Comparison of ENCODE assay signal across 2 cellular contexts in the genomic region with DNA sequence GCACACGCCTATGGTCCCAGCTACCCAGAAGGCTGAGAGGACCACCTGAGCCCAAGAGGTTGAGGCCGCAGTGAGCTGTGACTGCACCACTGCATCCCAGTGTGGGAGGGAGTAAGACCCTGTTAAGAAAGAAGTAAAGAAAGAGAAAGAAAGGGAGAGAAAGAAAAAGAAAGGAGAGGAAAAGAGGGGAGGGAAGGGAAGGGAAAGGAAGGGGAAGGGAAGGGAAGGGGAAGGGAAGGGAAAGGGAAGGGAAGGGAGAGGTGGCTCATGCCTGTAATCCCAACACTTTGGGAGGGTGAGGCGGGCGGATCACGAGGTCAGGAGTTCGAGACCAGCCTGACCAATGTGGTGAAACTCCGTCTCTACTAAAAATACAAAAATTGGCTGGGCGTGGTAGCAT.
TF ChIP-seq lines count a peak whose summit lies in the region.

No MANE protein-coding gene starts in this region.

TF ChIP-seq in HEK293, 187 proteins besides CTCF, POLR2A, EP300 and RAD21:
- peak; percentile 94 for TF ChIP-seq PRDM1 (tag by site-specific recombination; IDR thresholded peaks at IDR 0.05)

TF ChIP-seq in HepG2, 621 proteins besides CTCF, POLR2A, EP300 and RAD21:
- TF ChIP-seq HNRNPK (IDR thresholded peaks at IDR 0.05; ENCODE audit: low read depth, low read length, poor library complexity, severe bottlenecking): peak; percentile 15
